ENCODE assay signal across 8 cellular contexts in the genomic region with DNA sequence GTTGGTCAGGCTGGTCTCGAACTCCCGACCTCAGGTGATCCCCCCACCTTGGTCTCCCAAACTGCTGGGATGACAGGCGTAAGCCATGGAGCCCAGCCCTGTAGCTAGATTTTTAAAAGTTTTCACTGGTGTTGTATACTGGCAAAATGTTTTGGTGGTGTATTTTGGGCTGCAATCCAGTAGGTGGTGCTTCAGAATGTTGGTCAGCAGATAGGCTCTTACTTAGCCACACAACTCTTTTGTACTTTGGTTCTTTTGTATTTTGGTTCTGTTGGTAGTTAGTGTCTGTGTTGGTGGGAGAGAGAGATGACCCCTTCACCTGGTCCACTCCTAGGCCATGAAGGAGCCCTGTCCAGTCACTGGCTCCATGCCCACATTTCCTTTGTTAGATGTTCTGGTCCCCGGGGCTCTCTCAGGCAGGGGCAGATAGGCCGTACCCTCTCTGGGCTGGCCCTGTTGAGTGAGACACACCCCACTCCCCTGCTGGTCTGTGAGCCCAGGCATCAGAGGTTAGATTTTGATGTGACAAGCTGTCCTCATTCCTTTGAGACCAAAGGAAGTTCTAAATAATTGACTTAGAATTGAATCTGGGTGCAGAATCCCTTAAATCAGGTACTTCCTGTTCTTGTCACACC.
DNase-seq lines count a peak whose midpoint lies in the region; ATAC-seq and TF ChIP-seq lines count a peak whose summit lies in the region.

No MANE protein-coding gene starts in this region.

- H3K27ac Mint-ChIP-seq in activated naive CD4-positive, alpha-beta T cell treated with anti-CD3 and anti-CD28 coated beads, Interleukin-2, amount 10 ng/mL, durations not matched to agents 7 days and 5 days, result no peak overlapping the region

- H4K8ac ChIP-seq in neuronal stem cell (ENCODE audit: low read depth, low read length), result no peak overlapping the region

- H3K4ac ChIP-seq in neuronal stem cell (ENCODE audit: low read length), result no peak overlapping the region

- 70 to 71% methylated on average over 4 of the region's 5 CpGs for WGBS in body of pancreas, 2 donors
- WGBS in neuronal stem cell (ENCODE audit: extremely low coverage in 2 of 2, insufficient read length in 2 of 2, insufficient replicate concordance in 1 of 2), 2 donors, result no CpG with 5 or more reads among the region's 5 CpGs

- H3K4me3 Mint-ChIP-seq in activated naive CD4-positive, alpha-beta T cell treated with anti-CD3 and anti-CD28 coated beads, Interleukin-2, amount 10 ng/mL, durations not matched to agents 7 days and 5 days, result no peak overlapping the region

- H3K4me2 ChIP-seq in neuronal stem cell (ENCODE audit: insufficient read depth, low read length, poor library complexity, severe bottlenecking), result no peak overlapping the region

- H2BK120ac ChIP-seq in neuronal stem cell (ENCODE audit: low read depth, low read length), result no peak overlapping the region

- no peaks in the 10 kb centered on the region for H3K27me3 ChIP-seq in body of pancreas
- H3K27me3 ChIP-seq in neuronal stem cell (ENCODE audit: control insufficient read depth in 3 of 3, insufficient read depth in 3 of 3, low read depth in 1 of 3, low read length in 3 of 3), result no peaks in the 10 kb centered on the region

- intact Hi-C loops in body of pancreas (cut with DNase I), result no loop called here

- peak in 5 of 7 experiments; percentile 7 to 42 (median 40) for TF ChIP-seq CTCF in body of pancreas (IDR thresholded peaks at IDR 0.05)

- H3K27me3 Mint-ChIP-seq in activated naive CD4-positive, alpha-beta T cell treated with anti-CD3 and anti-CD28 coated beads, Interleukin-2, amount 10 ng/mL, durations not matched to agents 7 days and 5 days, result no peaks in the 10 kb centered on the region

- no peak overlapping the region for H2BK5ac ChIP-seq in neuronal stem cell (ENCODE audit: low read length)

- H4K91ac ChIP-seq in neuronal stem cell (ENCODE audit: low read depth, low read length, poor library complexity), result no peak overlapping the region

- no peak overlapping the region for H2BK12ac ChIP-seq in neuronal stem cell (ENCODE audit: low read length)

- H2BK15ac ChIP-seq in neuronal stem cell (ENCODE audit: low read length), result no peak overlapping the region

- no peak for TF ChIP-seq POLR2A in body of pancreas (IDR thresholded peaks at IDR 0.05)

- no peak overlapping the region for H3K18ac ChIP-seq in neuronal stem cell (ENCODE audit: low read length)

- H3K9me3 ChIP-seq in body of pancreas, result no peaks in the 10 kb centered on the region
- H3K9me3 ChIP-seq in neuronal stem cell (replicated peaks in 1 of 2; ENCODE audit: control insufficient read depth in 2 of 2, insufficient read depth in 1 of 2, low read depth in 1 of 2, low read length in 2 of 2), result no peaks in the 10 kb centered on the region

- H3K4me1 ChIP-seq in body of pancreas (peaks cover 1% of the 10 kb centered on the region), neuronal stem cell (ENCODE audit: control insufficient read depth in 2 of 2, insufficient read depth in 1 of 2, low read depth in 1 of 2, low read length in 2 of 2) (peaks cover 0 to 6% of the 10 kb centered on the region in 2 donors)

- peaks cover 6% of the 10 kb centered on the region for H3K9me3 Mint-ChIP-seq in activated naive CD4-positive, alpha-beta T cell treated with anti-CD3 and anti-CD28 coated beads, Interleukin-2, amount 10 ng/mL, durations not matched to agents 7 days and 5 days

- no peaks in the 10 kb centered on the region for H3K79me1 ChIP-seq in neuronal stem cell (ENCODE audit: low read depth, low read length)

- peaks cover 24% of the 10 kb centered on the region for H3K4me1 Mint-ChIP-seq in activated naive CD4-positive, alpha-beta T cell treated with anti-CD3 and anti-CD28 coated beads, Interleukin-2, amount 10 ng/mL, durations not matched to agents 7 days and 5 days

- no peak overlapping the region for H2AK5ac ChIP-seq in neuronal stem cell (ENCODE audit: low read depth, low read length)

- no peak overlapping the region for H3K14ac ChIP-seq in neuronal stem cell (ENCODE audit: low read length)

- H3K27ac ChIP-seq in body of pancreas, result no peak overlapping the region
- no peak overlapping the region for H3K27ac ChIP-seq in neuronal stem cell (replicated peaks; ENCODE audit: low read length)

- peaks cover 5% of the 10 kb centered on the region for H3K36me3 Mint-ChIP-seq in activated naive CD4-positive, alpha-beta T cell treated with anti-CD3 and anti-CD28 coated beads, Interleukin-2, amount 10 ng/mL, durations not matched to agents 7 days and 5 days

- H3K36me3 ChIP-seq in body of pancreas (replicated peaks in 1 of 2; ENCODE audit: insufficient read depth in 1 of 2, low read depth in 2 of 2) (no peaks in the 10 kb centered on the region), neuronal stem cell (replicated peaks in 1 of 2; ENCODE audit: control insufficient read depth in 2 of 2, insufficient read depth in 2 of 2, low read length in 2 of 2) (no peaks in the 10 kb centered on the region)

- CTCF ChIA-PET in activated naive CD4-positive, alpha-beta T cell treated with anti-CD3 and anti-CD28 coated beads, Interleukin-2, amount 10 ng/mL, durations not matched to agents 7 days and 5 days (lab: Charles Lee), result interaction anchor here (0.7 to 2.2 kb wide), 4 partner anchors 13 to 681 kb away, joined by 3 to 8 read pairs (median 6); no protein-coding TSS in a partner anchor

- ATAC-seq in HG03565 (IDR thresholded peaks at IDR 0.05; ENCODE audit: unreplicated experiment), result peak; percentile 53
- ATAC-seq in body of pancreas, result no peak

- H2AFZ ChIP-seq in neuronal stem cell (ENCODE audit: low read length), result no peak overlapping the region

- H3K9ac ChIP-seq in neuronal stem cell (ENCODE audit: low read depth, low read length, poor library complexity), result no peak overlapping the region

- peak; percentile 18 for DNase-seq in DMS 273 (lab: John Stamatoyannopoulos, UW; ENCODE audit: unreplicated experiment)
- no peak for DNase-seq in DMS 273 treated with DMSO at 0.1 percent for 48 hours (lab: John Stamatoyannopoulos, UW)
- DNase-seq in body of pancreas, result peak in 2 of 4 donors; percentile 8 to 13
- peak; percentile 1 for DNase-seq in neuronal stem cell (ENCODE audit: low spot score)
- DNase-seq in activated naive CD4-positive, alpha-beta T cell treated with anti-CD3 and anti-CD28 coated beads, Interleukin-2, amount 10 ng/mL, durations not matched to agents 7 days and 5 days, result no peak
- no peak for DNase-seq in stimulated activated CD4-positive, alpha-beta T cell treated with anti-CD3 and anti-CD28 coated beads, Interleukin-1b, Interleukin-23, amount 100 ng/mL, for 48 hours
- no peak for DNase-seq in GM19240 (ENCODE audit: insufficient read length, low spot score)

- H3K23ac ChIP-seq in neuronal stem cell (ENCODE audit: low read depth, low read length, poor library complexity), result no peak overlapping the region

- H3K4me3 ChIP-seq in body of pancreas, result no peak overlapping the region
- no peak overlapping the region for H3K4me3 ChIP-seq in neuronal stem cell (ENCODE audit: low read length in 2 of 2)

Comparison
In these comparisons a context has a peak if more than half of its experiments do, and no peak if none do; other contexts are left out.
1. DNase-seq: peak in DMS 273 (single experiment) and neuronal stem cell (single experiment); none in DMS 273 treated with DMSO at 0.1 percent for 48 hours (single experiment), activated naive CD4-positive, alpha-beta T cell treated with anti-CD3 and anti-CD28 coated beads, Interleukin-2, amount 10 ng/mL, durations not matched to agents 7 days and 5 days (single experiment), stimulated activated CD4-positive, alpha-beta T cell treated with anti-CD3 and anti-CD28 coated beads, Interleukin-1b, Interleukin-23, amount 100 ng/mL, for 48 hours (single experiment) and GM19240 (single experiment).